Comparison of ENCODE assay signal across 1 cellular context in the genomic region with DNA sequence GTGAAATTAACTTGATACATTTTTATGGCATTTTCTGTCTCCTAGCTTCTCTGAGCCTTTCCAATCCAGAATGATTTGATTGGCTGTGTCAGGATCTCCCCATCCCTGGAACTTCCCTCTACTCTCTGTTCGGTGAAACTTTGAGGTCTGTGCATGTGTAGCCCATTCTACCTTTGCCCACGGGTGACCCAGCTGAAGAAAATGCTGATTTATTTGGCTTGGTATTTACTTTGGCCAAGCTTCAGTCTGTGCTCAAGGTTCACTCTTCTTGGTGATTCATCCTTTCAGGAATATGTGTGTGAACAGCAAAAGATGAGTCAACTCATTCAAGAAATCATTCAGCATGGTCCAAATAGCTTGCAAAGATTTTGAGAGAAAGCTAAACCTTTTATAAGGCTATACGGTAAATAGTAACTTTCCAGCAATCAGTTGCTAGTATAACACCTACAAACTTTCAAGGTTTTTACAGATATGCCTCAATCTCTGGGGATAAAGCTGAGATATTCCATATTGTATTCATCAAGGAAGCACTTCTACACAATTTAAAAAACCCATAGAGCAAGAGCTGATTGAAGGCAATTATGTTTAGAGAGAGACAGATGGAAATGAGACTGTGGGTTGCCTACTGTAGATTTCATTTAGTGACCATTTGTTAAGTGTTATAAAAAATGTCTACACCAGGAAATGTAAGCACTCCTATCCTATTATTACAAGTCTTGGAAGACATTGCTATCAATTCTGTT.
TF ChIP-seq lines count a peak whose summit lies in the region.

No MANE protein-coding gene starts in this region.

TF ChIP-seq in HepG2, 621 proteins besides CTCF, POLR2A, EP300 and RAD21 (continued from another document and continues in another):
- TF ChIP-seq ZNF407 (CRISPR knock-in tag; IDR thresholded peaks at IDR 0.05; ENCODE audit: not compliant biosample characterization), result no peak
- peak; percentile 66 for TF ChIP-seq NCOA2 (CRISPR knock-in tag; IDR thresholded peaks at IDR 0.05)
- TF ChIP-seq, protein P1, sequence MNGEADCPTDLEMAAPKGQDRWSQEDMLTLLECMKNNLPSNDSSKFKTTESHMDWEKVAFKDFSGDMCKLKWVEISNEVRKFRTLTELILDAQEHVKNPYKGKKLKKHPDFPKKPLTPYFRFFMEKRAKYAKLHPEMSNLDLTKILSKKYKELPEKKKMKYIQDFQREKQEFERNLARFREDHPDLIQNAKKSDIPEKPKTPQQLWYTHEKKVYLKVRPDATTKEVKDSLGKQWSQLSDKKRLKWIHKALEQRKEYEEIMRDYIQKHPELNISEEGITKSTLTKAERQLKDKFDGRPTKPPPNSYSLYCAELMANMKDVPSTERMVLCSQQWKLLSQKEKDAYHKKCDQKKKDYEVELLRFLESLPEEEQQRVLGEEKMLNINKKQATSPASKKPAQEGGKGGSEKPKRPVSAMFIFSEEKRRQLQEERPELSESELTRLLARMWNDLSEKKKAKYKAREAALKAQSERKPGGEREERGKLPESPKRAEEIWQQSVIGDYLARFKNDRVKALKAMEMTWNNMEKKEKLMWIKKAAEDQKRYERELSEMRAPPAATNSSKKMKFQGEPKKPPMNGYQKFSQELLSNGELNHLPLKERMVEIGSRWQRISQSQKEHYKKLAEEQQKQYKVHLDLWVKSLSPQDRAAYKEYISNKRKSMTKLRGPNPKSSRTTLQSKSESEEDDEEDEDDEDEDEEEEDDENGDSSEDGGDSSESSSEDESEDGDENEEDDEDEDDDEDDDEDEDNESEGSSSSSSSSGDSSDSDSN (CRISPR knock-in tag; IDR thresholded peaks at IDR 0.05), result no peak
- no peak for TF ChIP-seq ZSCAN12 (CRISPR knock-in tag; IDR thresholded peaks at IDR 0.05)
- TF ChIP-seq ZBTB1 (CRISPR knock-in tag; IDR thresholded peaks at IDR 0.05; ENCODE audit: borderline replicate concordance), result no peak
- TF ChIP-seq, protein P2, sequence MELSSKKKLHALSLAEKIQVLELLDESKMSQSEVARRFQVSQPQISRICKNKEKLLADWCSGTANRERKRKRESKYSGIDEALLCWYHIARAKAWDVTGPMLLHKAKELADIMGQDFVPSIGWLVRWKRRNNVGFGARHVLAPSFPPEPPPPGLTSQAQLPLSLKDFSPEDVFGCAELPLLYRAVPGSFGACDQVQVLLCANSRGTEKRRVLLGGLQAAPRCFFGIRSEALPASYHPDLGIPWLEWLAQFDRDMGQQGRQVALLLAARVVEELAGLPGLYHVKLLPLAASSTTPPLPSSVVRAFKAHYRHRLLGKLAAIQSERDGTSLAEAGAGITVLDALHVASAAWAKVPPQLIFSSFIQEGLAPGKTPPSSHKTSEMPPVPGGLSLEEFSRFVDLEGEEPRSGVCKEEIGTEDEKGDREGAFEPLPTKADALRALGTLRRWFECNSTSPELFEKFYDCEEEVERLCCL (CRISPR knock-in tag; IDR thresholded peaks at IDR 0.05; ENCODE audit: borderline replicate concordance), result no peak
- 0 out of 2 replicates have a peak, but pooled peaks have one; percentile 30 for TF ChIP-seq TBX3 (IDR thresholded peaks at IDR 0.05; ENCODE audit: borderline replicate concordance)
- TF ChIP-seq ETV5 (CRISPR knock-in tag; IDR thresholded peaks at IDR 0.05; ENCODE audit: borderline replicate concordance), result peak; percentile 45; the same call in 1 of the 2 replicates
- TF ChIP-seq FOXO1 (CRISPR knock-in tag; IDR thresholded peaks at IDR 0.05), result peak; percentile 47; the same call in 1 of the 2 replicates
- no peak for TF ChIP-seq ELF4 (CRISPR knock-in tag; IDR thresholded peaks at IDR 0.05; ENCODE audit: borderline replicate concordance)
- 0 out of 2 replicates have a peak, but pooled peaks have one; percentile 40 for TF ChIP-seq ERF (CRISPR knock-in tag; IDR thresholded peaks at IDR 0.05)
- TF ChIP-seq SALL1 (CRISPR knock-in tag; IDR thresholded peaks at IDR 0.05), result peak; percentile 73
- no peak for TF ChIP-seq ZFAT (CRISPR knock-in tag; conservative IDR thresholded peaks at IDR 0.05)
- no peak for TF ChIP-seq USF2 (IDR thresholded peaks at IDR 0.05; ENCODE audit: low read depth, low read length)
- TF ChIP-seq USF2 (CRISPR knock-in tag; IDR thresholded peaks at IDR 0.05; ENCODE audit: borderline replicate concordance), result no peak
- no peak for TF ChIP-seq ZNF512 (CRISPR knock-in tag; IDR thresholded peaks at IDR 0.05)
- TF ChIP-seq SOX5 (CRISPR knock-in tag; IDR thresholded peaks at IDR 0.05; ENCODE audit: borderline replicate concordance), result peak; percentile 61; the same call in 1 of the 2 replicates
- TF ChIP-seq ZNF451 (CRISPR knock-in tag; IDR thresholded peaks at IDR 0.05), result no peak
- 0 out of 2 replicates have a peak, but pooled peaks have one; percentile 26 for TF ChIP-seq RFXANK (CRISPR knock-in tag; IDR thresholded peaks at IDR 0.05)
- peak; percentile 88; the same call in 1 of the 2 replicates for TF ChIP-seq SMARCC2 (IDR thresholded peaks at IDR 0.05)
- no peak for TF ChIP-seq SATB2 (CRISPR knock-in tag; IDR thresholded peaks at IDR 0.05)
- no peak for TF ChIP-seq HNRNPH1 (optimal IDR thresholded peaks at IDR 0.05; ENCODE audit: low read depth, low read length)
- TF ChIP-seq ZNF180 (CRISPR knock-in tag; IDR thresholded peaks at IDR 0.05; ENCODE audit: borderline replicate concordance, low read depth), result no peak
- TF ChIP-seq GABPB1 (CRISPR knock-in tag; IDR thresholded peaks at IDR 0.05), result 0 out of 2 replicates have a peak, but pooled peaks have one; percentile 28
- peak; percentile 72; the same call in 1 of the 2 replicates for TF ChIP-seq SMARCE1 (IDR thresholded peaks at IDR 0.05; ENCODE audit: borderline replicate concordance)
- no peak for TF ChIP-seq ZNF75D (CRISPR knock-in tag; IDR thresholded peaks at IDR 0.05; ENCODE audit: borderline replicate concordance)
- TF ChIP-seq MIER2 (CRISPR knock-in tag; IDR thresholded peaks at IDR 0.05), result peak; percentile 73; the same call in 1 of the 2 replicates
- TF ChIP-seq MTERF4 (CRISPR knock-in tag; IDR thresholded peaks at IDR 0.05), result no peak
- TF ChIP-seq, protein P3, sequence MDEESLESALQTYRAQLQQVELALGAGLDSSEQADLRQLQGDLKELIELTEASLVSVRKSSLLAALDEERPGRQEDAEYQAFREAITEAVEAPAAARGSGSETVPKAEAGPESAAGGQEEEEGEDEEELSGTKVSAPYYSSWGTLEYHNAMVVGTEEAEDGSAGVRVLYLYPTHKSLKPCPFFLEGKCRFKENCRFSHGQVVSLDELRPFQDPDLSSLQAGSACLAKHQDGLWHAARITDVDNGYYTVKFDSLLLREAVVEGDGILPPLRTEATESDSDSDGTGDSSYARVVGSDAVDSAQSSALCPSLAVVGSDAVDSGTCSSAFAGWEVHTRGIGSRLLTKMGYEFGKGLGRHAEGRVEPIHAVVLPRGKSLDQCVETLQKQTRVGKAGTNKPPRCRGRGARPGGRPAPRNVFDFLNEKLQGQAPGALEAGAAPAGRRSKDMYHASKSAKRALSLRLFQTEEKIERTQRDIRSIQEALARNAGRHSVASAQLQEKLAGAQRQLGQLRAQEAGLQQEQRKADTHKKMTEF (CRISPR knock-in tag; IDR thresholded peaks at IDR 0.05), result peak; percentile 68; the same call in 1 of the 2 replicates
- TF ChIP-seq, protein P4, sequence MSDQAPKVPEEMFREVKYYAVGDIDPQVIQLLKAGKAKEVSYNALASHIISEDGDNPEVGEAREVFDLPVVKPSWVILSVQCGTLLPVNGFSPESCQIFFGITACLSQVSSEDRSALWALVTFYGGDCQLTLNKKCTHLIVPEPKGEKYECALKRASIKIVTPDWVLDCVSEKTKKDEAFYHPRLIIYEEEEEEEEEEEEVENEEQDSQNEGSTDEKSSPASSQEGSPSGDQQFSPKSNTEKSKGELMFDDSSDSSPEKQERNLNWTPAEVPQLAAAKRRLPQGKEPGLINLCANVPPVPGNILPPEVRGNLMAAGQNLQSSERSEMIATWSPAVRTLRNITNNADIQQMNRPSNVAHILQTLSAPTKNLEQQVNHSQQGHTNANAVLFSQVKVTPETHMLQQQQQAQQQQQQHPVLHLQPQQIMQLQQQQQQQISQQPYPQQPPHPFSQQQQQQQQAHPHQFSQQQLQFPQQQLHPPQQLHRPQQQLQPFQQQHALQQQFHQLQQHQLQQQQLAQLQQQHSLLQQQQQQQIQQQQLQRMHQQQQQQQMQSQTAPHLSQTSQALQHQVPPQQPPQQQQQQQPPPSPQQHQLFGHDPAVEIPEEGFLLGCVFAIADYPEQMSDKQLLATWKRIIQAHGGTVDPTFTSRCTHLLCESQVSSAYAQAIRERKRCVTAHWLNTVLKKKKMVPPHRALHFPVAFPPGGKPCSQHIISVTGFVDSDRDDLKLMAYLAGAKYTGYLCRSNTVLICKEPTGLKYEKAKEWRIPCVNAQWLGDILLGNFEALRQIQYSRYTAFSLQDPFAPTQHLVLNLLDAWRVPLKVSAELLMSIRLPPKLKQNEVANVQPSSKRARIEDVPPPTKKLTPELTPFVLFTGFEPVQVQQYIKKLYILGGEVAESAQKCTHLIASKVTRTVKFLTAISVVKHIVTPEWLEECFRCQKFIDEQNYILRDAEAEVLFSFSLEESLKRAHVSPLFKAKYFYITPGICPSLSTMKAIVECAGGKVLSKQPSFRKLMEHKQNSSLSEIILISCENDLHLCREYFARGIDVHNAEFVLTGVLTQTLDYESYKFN (CRISPR knock-in tag; conservative IDR thresholded peaks at IDR 0.05), result peak; percentile 76
